In the genomic region with DNA sequence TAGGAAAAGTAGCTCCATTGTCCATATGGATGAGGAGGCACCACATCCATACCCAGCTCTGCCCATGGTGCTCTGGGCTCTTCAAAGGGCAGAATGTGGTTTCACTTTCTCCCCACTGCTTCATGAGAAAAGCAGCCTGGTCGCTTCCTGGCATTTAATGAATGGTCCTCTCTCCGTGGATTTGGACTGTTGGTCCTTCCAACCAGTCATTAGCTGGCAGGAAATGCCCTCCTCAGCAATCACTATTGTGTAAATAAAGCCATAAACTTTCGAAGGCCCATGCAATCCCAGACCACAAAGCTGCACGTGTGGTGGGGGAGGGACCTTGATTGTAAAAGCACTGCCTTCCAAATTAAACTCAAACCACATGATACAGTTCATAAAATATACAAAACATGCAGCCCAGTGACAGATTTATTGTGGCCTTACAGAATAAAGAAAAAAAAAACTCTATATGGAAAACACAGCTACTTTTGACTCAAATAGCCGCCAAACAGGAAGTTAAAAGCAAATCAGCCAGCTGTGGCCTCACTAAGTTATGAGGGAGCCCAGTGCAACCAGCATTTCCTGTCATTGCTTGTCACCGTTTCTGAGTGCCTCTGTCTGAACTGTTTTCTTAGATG, we compare ENCODE assay signal across 1 cellular context.
TF ChIP-seq lines count a peak whose summit lies in the region.

No MANE protein-coding gene starts in this region.

TF ChIP-seq in HepG2, 621 proteins besides CTCF, POLR2A, EP300 and RAD21 (continued from another document and continues in another):
- TF ChIP-seq, protein P1, sequence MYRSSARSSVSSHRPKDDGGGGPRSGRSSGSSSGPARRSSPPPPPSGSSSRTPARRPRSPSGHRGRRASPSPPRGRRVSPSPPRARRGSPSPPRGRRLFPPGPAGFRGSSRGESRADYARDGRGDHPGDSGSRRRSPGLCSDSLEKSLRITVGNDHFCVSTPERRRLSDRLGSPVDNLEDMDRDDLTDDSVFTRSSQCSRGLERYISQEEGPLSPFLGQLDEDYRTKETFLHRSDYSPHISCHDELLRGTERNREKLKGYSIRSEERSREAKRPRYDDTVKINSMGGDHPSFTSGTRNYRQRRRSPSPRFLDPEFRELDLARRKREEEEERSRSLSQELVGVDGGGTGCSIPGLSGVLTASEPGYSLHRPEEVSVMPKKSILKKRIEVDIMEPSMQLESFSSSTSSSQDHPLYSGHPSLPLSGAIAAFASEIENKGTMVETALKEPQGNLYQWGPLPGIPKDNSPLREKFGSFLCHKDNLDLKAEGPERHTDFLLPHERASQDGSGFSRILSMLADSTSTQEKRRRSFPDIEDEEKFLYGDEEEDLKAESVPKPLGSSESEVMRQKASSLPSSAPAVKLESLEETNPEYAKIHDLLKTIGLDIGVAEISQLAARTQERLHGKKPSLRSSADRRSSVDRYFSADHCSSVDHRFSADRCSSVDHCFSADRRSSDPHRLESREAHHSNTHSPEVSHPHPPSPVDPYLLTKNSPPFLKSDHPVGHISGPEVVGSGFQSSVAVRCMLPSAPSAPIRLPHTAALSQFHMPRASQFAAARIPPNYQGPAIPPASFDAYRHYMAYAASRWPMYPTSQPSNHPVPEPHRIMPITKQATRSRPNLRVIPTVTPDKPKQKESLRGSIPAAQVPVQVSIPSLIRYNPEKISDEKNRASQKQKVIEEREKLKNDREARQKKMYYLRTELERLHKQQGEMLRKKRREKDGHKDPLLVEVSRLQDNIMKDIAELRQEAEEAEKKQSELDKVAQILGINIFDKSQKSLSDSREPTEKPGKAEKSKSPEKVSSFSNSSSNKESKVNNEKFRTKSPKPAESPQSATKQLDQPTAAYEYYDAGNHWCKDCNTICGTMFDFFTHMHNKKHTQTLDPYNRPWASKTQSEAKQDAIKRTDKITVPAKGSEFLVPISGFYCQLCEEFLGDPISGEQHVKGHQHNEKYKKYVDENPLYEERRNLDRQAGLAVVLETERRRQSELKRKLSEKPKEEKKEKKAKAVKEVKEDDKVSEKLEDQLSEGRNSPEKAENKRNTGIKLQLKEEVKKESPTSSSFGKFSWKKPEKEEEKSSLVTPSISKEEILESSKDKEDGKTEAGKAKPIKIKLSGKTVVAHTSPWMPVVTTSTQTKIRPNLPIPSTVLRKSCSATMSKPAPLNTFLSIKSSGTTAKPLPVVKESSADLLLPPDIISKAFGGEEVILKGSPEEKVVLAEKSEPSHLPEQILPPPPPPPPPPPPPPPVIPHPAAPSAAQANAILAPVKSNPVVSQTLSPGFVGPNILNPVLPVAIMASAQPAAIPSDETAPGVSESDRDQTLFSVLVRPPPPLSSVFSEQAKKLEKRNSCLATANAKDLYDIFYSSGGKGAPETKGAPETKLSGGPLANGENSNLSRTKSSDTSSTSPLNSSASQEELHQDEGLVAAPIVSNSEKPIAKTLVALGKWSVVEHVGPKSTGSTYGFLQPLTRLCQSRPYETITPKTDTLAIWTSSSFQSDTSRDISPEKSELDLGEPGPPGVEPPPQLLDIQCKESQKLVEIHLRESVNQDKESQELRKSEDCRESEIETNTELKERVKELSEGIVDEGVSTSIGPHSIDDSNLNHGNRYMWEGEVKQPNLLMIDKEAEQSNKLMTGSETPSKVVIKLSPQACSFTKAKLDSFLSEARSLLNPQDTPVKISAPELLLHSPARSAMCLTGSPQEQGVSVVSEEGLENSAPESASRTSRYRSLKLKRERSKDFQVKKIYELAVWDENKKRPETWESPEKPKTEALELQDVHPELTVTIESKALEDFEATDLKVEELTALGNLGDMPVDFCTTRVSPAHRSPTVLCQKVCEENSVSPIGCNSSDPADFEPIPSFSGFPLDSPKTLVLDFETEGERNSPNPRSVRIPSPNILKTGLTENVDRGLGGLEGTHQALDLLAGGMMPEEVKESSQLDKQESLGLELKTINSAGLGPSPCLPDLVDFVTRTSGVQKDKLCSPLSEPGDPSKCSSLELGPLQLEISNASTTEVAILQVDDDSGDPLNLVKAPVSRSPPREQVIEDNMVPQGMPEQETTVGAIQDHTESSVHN (CRISPR knock-in tag; IDR thresholded peaks at IDR 0.05) = no peak
- 0 out of 2 replicates have a peak, but pooled peaks have one; percentile 49 for TF ChIP-seq CBFB (CRISPR knock-in tag; IDR thresholded peaks at IDR 0.05)
- TF ChIP-seq, protein P2, sequence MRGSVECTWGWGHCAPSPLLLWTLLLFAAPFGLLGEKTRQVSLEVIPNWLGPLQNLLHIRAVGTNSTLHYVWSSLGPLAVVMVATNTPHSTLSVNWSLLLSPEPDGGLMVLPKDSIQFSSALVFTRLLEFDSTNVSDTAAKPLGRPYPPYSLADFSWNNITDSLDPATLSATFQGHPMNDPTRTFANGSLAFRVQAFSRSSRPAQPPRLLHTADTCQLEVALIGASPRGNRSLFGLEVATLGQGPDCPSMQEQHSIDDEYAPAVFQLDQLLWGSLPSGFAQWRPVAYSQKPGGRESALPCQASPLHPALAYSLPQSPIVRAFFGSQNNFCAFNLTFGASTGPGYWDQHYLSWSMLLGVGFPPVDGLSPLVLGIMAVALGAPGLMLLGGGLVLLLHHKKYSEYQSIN (CRISPR knock-in tag; IDR thresholded peaks at IDR 0.05; ENCODE audit: borderline replicate concordance) = no peak
- TF ChIP-seq HNF4A (CRISPR knock-in tag; IDR thresholded peaks at IDR 0.05) = 0 out of 2 replicates have a peak, but pooled peaks have one; percentile 17
- TF ChIP-seq ZNF18 (CRISPR knock-in tag; IDR thresholded peaks at IDR 0.05; ENCODE audit: insufficient replicate concordance) = no peak
- no peak for TF ChIP-seq ONECUT2 (CRISPR knock-in tag; IDR thresholded peaks at IDR 0.05)
- no peak for TF ChIP-seq NFE2L1 (CRISPR knock-in tag; IDR thresholded peaks at IDR 0.05; ENCODE audit: borderline replicate concordance)
- TF ChIP-seq ELK4 (CRISPR knock-in tag; IDR thresholded peaks at IDR 0.05; ENCODE audit: borderline replicate concordance) = no peak
- TF ChIP-seq SAP130 (CRISPR knock-in tag; IDR thresholded peaks at IDR 0.05; ENCODE audit: low read depth) = peak; percentile 48; the same call in 1 of the 2 replicates
- TF ChIP-seq ZNF564 (CRISPR knock-in tag; IDR thresholded peaks at IDR 0.05) = no peak
- TF ChIP-seq FOSL2 (CRISPR knock-in tag; IDR thresholded peaks at IDR 0.05) = peak; percentile 60; the same call in 1 of the 2 replicates
- TF ChIP-seq ARNT (IDR thresholded peaks at IDR 0.05) = no peak
- TF ChIP-seq ATF4 (CRISPR knock-in tag; IDR thresholded peaks at IDR 0.05) = peak in 1 of 2 experiments; percentile 34; a peak in 1 of 4 replicates
- TF ChIP-seq, protein P3, sequence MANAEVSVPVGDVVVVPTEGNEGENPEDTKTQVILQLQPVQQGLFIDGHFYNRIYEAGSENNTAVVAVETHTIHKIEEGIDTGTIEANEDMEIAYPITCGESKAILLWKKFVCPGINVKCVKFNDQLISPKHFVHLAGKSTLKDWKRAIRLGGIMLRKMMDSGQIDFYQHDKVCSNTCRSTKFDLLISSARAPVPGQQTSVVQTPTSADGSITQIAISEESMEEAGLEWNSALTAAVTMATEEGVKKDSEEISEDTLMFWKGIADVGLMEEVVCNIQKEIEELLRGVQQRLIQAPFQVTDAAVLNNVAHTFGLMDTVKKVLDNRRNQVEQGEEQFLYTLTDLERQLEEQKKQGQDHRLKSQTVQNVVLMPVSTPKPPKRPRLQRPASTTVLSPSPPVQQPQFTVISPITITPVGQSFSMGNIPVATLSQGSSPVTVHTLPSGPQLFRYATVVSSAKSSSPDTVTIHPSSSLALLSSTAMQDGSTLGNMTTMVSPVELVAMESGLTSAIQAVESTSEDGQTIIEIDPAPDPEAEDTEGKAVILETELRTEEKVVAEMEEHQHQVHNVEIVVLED (CRISPR knock-in tag; IDR thresholded peaks at IDR 0.05; ENCODE audit: borderline replicate concordance) = no peak
- no peak for TF ChIP-seq ARNTL (CRISPR knock-in tag; IDR thresholded peaks at IDR 0.05)
- peak; percentile 22; the same call in 1 of the 2 replicates for TF ChIP-seq SIN3A (IDR thresholded peaks at IDR 0.05; ENCODE audit: borderline replicate concordance, low read depth, low read length)
- TF ChIP-seq, protein P4, sequence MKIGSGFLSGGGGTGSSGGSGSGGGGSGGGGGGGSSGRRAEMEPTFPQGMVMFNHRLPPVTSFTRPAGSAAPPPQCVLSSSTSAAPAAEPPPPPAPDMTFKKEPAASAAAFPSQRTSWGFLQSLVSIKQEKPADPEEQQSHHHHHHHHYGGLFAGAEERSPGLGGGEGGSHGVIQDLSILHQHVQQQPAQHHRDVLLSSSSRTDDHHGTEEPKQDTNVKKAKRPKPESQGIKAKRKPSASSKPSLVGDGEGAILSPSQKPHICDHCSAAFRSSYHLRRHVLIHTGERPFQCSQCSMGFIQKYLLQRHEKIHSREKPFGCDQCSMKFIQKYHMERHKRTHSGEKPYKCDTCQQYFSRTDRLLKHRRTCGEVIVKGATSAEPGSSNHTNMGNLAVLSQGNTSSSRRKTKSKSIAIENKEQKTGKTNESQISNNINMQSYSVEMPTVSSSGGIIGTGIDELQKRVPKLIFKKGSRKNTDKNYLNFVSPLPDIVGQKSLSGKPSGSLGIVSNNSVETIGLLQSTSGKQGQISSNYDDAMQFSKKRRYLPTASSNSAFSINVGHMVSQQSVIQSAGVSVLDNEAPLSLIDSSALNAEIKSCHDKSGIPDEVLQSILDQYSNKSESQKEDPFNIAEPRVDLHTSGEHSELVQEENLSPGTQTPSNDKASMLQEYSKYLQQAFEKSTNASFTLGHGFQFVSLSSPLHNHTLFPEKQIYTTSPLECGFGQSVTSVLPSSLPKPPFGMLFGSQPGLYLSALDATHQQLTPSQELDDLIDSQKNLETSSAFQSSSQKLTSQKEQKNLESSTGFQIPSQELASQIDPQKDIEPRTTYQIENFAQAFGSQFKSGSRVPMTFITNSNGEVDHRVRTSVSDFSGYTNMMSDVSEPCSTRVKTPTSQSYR (CRISPR knock-in tag; IDR thresholded peaks at IDR 0.05; ENCODE audit: borderline replicate concordance) = peak; percentile 91
- no peak for TF ChIP-seq EED (CRISPR knock-in tag; IDR thresholded peaks at IDR 0.05)
- no peak for TF ChIP-seq ZNF703 (CRISPR knock-in tag; IDR thresholded peaks at IDR 0.05; ENCODE audit: borderline replicate concordance)
- TF ChIP-seq ZNF101 (CRISPR knock-in tag; IDR thresholded peaks at IDR 0.05; ENCODE audit: borderline replicate concordance, low read depth) = no peak
- no peak for TF ChIP-seq TP53 (CRISPR knock-in tag; conservative IDR thresholded peaks at IDR 0.05)
- TF ChIP-seq MXI1 (IDR thresholded peaks at IDR 0.05; ENCODE audit: borderline replicate concordance, low read depth, low read length) = peak; percentile 27; the same call in 1 of the 3 replicates
- TF ChIP-seq HNRNPL (IDR thresholded peaks at IDR 0.05; ENCODE audit: low read depth, low read length) = 0 out of 2 replicates have a peak, but pooled peaks have one; percentile 23
- no peak for TF ChIP-seq PHF8 (CRISPR knock-in tag; IDR thresholded peaks at IDR 0.05)
- TF ChIP-seq SATB2 (CRISPR knock-in tag; IDR thresholded peaks at IDR 0.05) = no peak
- no peak for TF ChIP-seq ZNF589 (CRISPR knock-in tag; conservative IDR thresholded peaks at IDR 0.05)
- no peak for TF ChIP-seq ASH2L (IDR thresholded peaks at IDR 0.05; ENCODE audit: insufficient read length, low read depth, low read length)
- TF ChIP-seq BCL6 (CRISPR knock-in tag; IDR thresholded peaks at IDR 0.05) = peak; percentile 51; the same call in 1 of the 2 replicates
- TF ChIP-seq HOXA3 (CRISPR knock-in tag; IDR thresholded peaks at IDR 0.05) = no peak
- TF ChIP-seq MBNL3 (CRISPR knock-in tag; conservative IDR thresholded peaks at IDR 0.05) = no peak
- no peak for TF ChIP-seq SRY (CRISPR knock-in tag; IDR thresholded peaks at IDR 0.05)
- no peak for TF ChIP-seq NFIB (CRISPR knock-in tag; IDR thresholded peaks at IDR 0.05; ENCODE audit: borderline replicate concordance)
- TF ChIP-seq POGZ (CRISPR knock-in tag; IDR thresholded peaks at IDR 0.05) = peak; percentile 49
- TF ChIP-seq HNF1B (CRISPR knock-in tag; IDR thresholded peaks at IDR 0.05) = no peak
- no peak for TF ChIP-seq ZNF354B (CRISPR knock-in tag; IDR thresholded peaks at IDR 0.05)
- TF ChIP-seq ZNF639 (CRISPR knock-in tag; conservative IDR thresholded peaks at IDR 0.05) = no peak
